Comparison of ENCODE assay signal across 1 cellular context in genomic region chr1:57422271-57423134, GRCh38.
TF ChIP-seq lines count a peak whose summit lies in the region.

No MANE protein-coding gene starts in this region.

TF ChIP-seq in WTC11, 78 proteins besides CTCF, POLR2A, EP300 and RAD21 (continued from another document):
- 0 out of 2 replicates have a peak, but pooled peaks have one; percentile 5 for TF ChIP-seq PRDM15 (CRISPR knock-in tag; IDR thresholded peaks at IDR 0.05)
- TF ChIP-seq MYBL2 (CRISPR knock-in tag; IDR thresholded peaks at IDR 0.05), result 0 out of 2 replicates have a peak, but pooled peaks have one; percentile 27
